ENCODE assay signal across 1 cellular context in the genomic region with DNA sequence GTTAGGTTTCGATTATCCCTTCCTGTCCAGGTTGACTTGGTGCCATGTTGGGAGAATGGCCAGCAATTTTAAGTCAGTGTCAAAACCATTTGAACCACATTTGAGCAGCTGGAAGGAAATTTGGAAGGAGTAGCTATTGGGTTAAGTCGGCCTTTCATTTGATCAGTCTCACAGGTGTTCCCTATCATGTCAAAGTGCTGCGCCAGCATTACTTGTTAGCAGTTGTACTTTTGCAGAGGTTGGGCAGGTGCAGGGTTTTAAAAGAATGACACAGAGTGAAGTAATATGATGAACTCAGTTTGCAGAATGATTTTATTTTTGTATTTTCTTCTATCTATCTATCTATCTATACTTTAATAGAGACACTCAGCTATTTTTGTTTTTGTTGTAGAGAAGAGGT.
TF ChIP-seq lines count a peak whose summit lies in the region.

No MANE protein-coding gene starts in this region.

TF ChIP-seq in GM12878, 131 proteins besides CTCF, POLR2A, EP300 and RAD21:
- TF ChIP-seq GABPA (IDR thresholded peaks at IDR 0.05; ENCODE audit: low read depth): no peak
- no peak for TF ChIP-seq ETV6 (conservative IDR thresholded peaks at IDR 0.05 in 1 of 2, IDR thresholded peaks at IDR 0.05 in 1 of 2; ENCODE audit: borderline replicate concordance in 1 of 2, low read depth in 1 of 2)
- no peak for TF ChIP-seq SMAD5 (IDR thresholded peaks at IDR 0.05; ENCODE audit: low read depth)
- no peak for TF ChIP-seq BCL11A (IDR thresholded peaks at IDR 0.05; ENCODE audit: low read depth, low read length)
- TF ChIP-seq NFXL1 (IDR thresholded peaks at IDR 0.05; ENCODE audit: borderline replicate concordance): no peak
- no peak for TF ChIP-seq SP1 (IDR thresholded peaks at IDR 0.05; ENCODE audit: low read depth, low read length)
- no peak for TF ChIP-seq CBX3 (IDR thresholded peaks at IDR 0.05; ENCODE audit: borderline replicate concordance, low read depth)
- no peak for TF ChIP-seq MYC (IDR thresholded peaks at IDR 0.05; ENCODE audit: insufficient read depth, insufficient read length, insufficient replicate concordance, low read length, severe bottlenecking)
- TF ChIP-seq STAT1 (conservative IDR thresholded peaks at IDR 0.05): no peak
